ENCODE assay signal across 2 cellular contexts in genomic region chr10:78335691-78336401, GRCh38.
TF ChIP-seq lines count a peak whose summit lies in the region.

No MANE protein-coding gene starts in this region.

TF ChIP-seq in IMR-90, 13 proteins besides CTCF, POLR2A, EP300 and RAD21:
- TF ChIP-seq ELK1 (IDR thresholded peaks at IDR 0.05; ENCODE audit: borderline replicate concordance, low read depth, low read length), result no peak
- no peak for TF ChIP-seq MAFK (IDR thresholded peaks at IDR 0.05; ENCODE audit: low read depth, low read length)
- no peak for TF ChIP-seq FOS (IDR thresholded peaks at IDR 0.05; ENCODE audit: low read depth, low read length)
- TF ChIP-seq MAZ (IDR thresholded peaks at IDR 0.05; ENCODE audit: borderline replicate concordance, low read depth, low read length), result no peak; the same call in 1 of the 2 replicates
- no peak for TF ChIP-seq CHD1 (IDR thresholded peaks at IDR 0.05; ENCODE audit: low read depth, low read length)
- peak; percentile 97 for TF ChIP-seq RCOR1 (IDR thresholded peaks at IDR 0.05; ENCODE audit: insufficient replicate concordance, low read length)
- no peak for TF ChIP-seq MXI1 (IDR thresholded peaks at IDR 0.05; ENCODE audit: borderline replicate concordance, low read depth, low read length)
- no peak for TF ChIP-seq SMC3 (IDR thresholded peaks at IDR 0.05; ENCODE audit: low read depth, low read length)
- no peak for TF ChIP-seq RFX5 (IDR thresholded peaks at IDR 0.05; ENCODE audit: low read depth, low read length)
- TF ChIP-seq BHLHE40 (IDR thresholded peaks at IDR 0.05; ENCODE audit: low read depth, low read length), result peak; percentile 59; the same call in 1 of the 2 replicates
- no peak for TF ChIP-seq NFE2L2 (IDR thresholded peaks at IDR 0.05; ENCODE audit: low read depth, low read length)
- TF ChIP-seq USF2 (IDR thresholded peaks at IDR 0.05; ENCODE audit: low read depth, low read length), result no peak
- no peak for TF ChIP-seq CEBPB (IDR thresholded peaks at IDR 0.05; ENCODE audit: low read depth, low read length)

TF ChIP-seq in HepG2, 621 proteins besides CTCF, POLR2A, EP300 and RAD21 (continued from another document):
- TF ChIP-seq TFAP4 (IDR thresholded peaks at IDR 0.05; ENCODE audit: borderline replicate concordance, low read depth), result peak; percentile 31; the same call in 1 of the 2 replicates
TF ChIP-seq in HepG2: peak in this region for 1.
